In the genomic region with DNA sequence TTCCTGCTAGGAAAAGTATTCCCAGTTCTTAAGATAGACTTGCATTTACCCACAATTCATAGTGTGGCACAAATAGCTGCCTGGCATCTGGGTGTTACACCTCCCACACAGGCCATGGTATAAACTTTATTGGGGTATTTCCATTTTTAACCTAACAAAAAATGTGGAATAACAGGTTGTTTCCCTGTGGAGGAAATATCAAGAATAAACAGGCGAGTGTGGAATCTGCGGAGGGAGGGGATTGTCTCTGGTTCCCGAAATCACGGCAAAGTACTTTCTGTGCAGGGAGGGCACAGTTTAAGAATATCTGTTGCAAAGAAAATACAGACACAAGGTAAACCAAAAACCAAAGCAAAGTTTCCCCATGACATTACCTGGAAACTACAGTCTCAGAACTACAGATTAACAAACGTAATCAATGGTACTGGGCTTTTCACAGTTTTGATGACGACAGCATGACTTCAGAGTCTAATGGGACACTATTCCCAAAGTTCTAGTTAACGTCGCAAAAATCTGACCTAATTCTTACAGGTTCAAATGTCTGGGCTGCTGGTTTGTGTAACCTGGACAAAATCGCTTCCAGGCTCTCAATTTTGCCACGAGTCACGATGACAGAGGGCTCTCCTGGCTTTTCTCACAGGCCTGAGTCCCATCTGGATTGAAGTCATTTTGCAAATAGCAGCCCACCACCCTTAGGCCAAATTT, we compare ENCODE assay signal across 8 cellular contexts. TPM values are rescaled to one million over a fixed set of nuclear protein-coding genes. Genes with fewer than 3 reads are reported as not detected.
DNase-seq lines count a peak whose midpoint lies in the region; ATAC-seq and TF ChIP-seq lines count a peak whose summit lies in the region.

No MANE protein-coding gene starts in this region.

- peak; percentile 63 for DNase-seq in activated effector memory CD4-positive, alpha-beta T cell treated with anti-CD3 and anti-CD28 coated beads, Interleukin-2, amount 50 U/mL, for 16 hours
- DNase-seq in activated effector memory CD4-positive, alpha-beta T cell treated with Interleukin-2 at 50 U/mL for 16 hours: no peak
- DNase-seq in astrocyte of the cerebellum (ENCODE audit: low read depth) (no peak), lower leg skin (ENCODE audit: low spot score in 2 of 2) (no peak), transverse colon (no peak), NCI-H2029 treated with DMSO at 0.1 percent for 48 hours (lab: John Stamatoyannopoulos, UW) (no peak), mucosa of gallbladder (ENCODE audit: low spot score) (no peak)

- no peaks in the 10 kb centered on the region for H3K27me3 ChIP-seq in transverse colon

- intact Hi-C loops in lower leg skin (cut with DNase I; ENCODE audit: low total_unique reads): no loop called here
- intact Hi-C loops in transverse colon (cut with DNase I; ENCODE audit: low total_unique reads): no loop called here

- H3K4me1 ChIP-seq in transverse colon: peaks cover 39 to 63% (median 57%) of the 10 kb centered on the region in 4 donors

- no peak for TF ChIP-seq EP300 in transverse colon (IDR thresholded peaks at IDR 0.05; ENCODE audit: low read depth)

- ATAC-seq in HG03025 (IDR thresholded peaks at IDR 0.05; ENCODE audit: low FRiP score, unreplicated experiment): no peak

- no peaks in the 10 kb centered on the region for H3K9me3 ChIP-seq in transverse colon

- TF ChIP-seq POLR2A in lower leg skin (IDR thresholded peaks at IDR 0.05) (no peak), transverse colon (IDR thresholded peaks at IDR 0.05) (no peak)

- WGBS in lower leg skin, 2 donors: 7 to 9% methylated on average over 11 of the region's 11 CpGs
- WGBS in transverse colon (ENCODE audit: low coverage in 1 of 2), 2 donors: 9 to 11% methylated on average over 5 to 11 of the region's 11 CpGs

- TF ChIP-seq CTCF in astrocyte of the cerebellum (IDR thresholded peaks at IDR 0.05; ENCODE audit: low read depth, low read length, missing control alignments): no peak
- TF ChIP-seq CTCF in lower leg skin (IDR thresholded peaks at IDR 0.05): no peak
- TF ChIP-seq CTCF in transverse colon (IDR thresholded peaks at IDR 0.05): no peak

- in situ Hi-C loops in astrocyte of the cerebellum (cut with HindIII; ENCODE audit: low sequenced_read_pairs): no loop called here
- in situ Hi-C loops in transverse colon (cut with MboI; ENCODE audit: low pct_ligation_motif_present in 1 of 4, low pct_unique_long_range_greater_than_20kb in 1 of 4, low sequenced_read_pairs in 3 of 4): loop anchor here in 1 of 4 donors (5.0 kb wide), 1 partner anchor 55 kb away; no protein-coding TSS in a partner anchor

- H3K4me3 ChIP-seq in astrocyte of the cerebellum (ENCODE audit: low read depth, low read length) (peak overlapping the region; percentile 72), lower leg skin (ENCODE audit: low read depth, poor library complexity, severe bottlenecking) (peak overlapping the region; percentile 72), transverse colon (peak overlapping the region; percentile 75 to 93 (median 84))

- peak overlapping the region; percentile 97 to 98 (median 98) for H3K27ac ChIP-seq in transverse colon

- H3K36me3 ChIP-seq in transverse colon: no peaks in the 10 kb centered on the region

RNA-seq across cellular contexts. Expression of a gene that starts 1.4 kb away (rescaled TPM):
- total RNA-seq in lower leg skin (100 to 1,000 TPM in 2 of 4 donors, 10 to 100 TPM in 2; 52.5 to 101 (median 77.2) TPM), transverse colon (100 to 1,000 TPM in 3 of 4 donors, 10 to 100 TPM in 1; 74.1 to 155 (median 139) TPM), mucosa of gallbladder (117 TPM)

RNA-seq across cellular contexts. Expression of a gene that starts 58.6 kb away (rescaled TPM):
- 10 to 100 TPM; 49.5 to 76.2 (median 60.4) TPM for total RNA-seq in lower leg skin
- 100 to 1,000 TPM in 1 of 4 donors, 10 to 100 TPM in 3; 18.5 to 131 (median 82.0) TPM for total RNA-seq in transverse colon
- total RNA-seq in mucosa of gallbladder: 80.3 TPM

RNA-seq across cellular contexts. Expression of a gene that starts 58.8 kb away (rescaled TPM):
- total RNA-seq in lower leg skin (100 to 1,000 TPM in 1 of 4 donors, 10 to 100 TPM in 3; 86.1 to 115 (median 96.2) TPM), transverse colon (100 to 1,000 TPM; 114 to 220 (median 143) TPM), mucosa of gallbladder (69.3 TPM)
